ENCODE assay signal across 21 cellular contexts in genomic region chr14:92461891-92462290, GRCh38. TPM values are rescaled to one million over a fixed set of nuclear protein-coding genes. Genes with fewer than 3 reads are reported as not detected.
DNase-seq lines count a peak whose midpoint lies in the region; ATAC-seq and TF ChIP-seq lines count a peak whose summit lies in the region.
"Had no signal": no experiment of that assay in that cellular context is flagged by ENCODE, and none has a peak within 500 bp of the region (broad histone marks: within the 10 kb centered on the region; RNA-seq: fewer than 3 reads in every experiment).

No MANE protein-coding gene starts in this region.

- H3K9me3 ChIP-seq in heart right ventricle: peaks cover 0 to 5% (median 2%) of the 10 kb centered on the region in 11 donors
- no peaks in the 10 kb centered on the region for H3K9me3 ChIP-seq in transverse colon
- H3K9me3 ChIP-seq: upper lobe of right lung had no signal

- H3K27ac ChIP-seq in heart right ventricle (peak overlapping the region in 9 of 10 donors; percentile 78 to 94 (median 86)), transverse colon (peak overlapping the region in 1 of 4 donors; percentile 19)

- H3K4me3 ChIP-seq in heart right ventricle: peak overlapping the region in 2 of 10 donors; percentile 20 to 30
- H3K4me3 ChIP-seq in transverse colon: no peak overlapping the region
- H3K4me3 ChIP-seq: A549, GM23338, upper lobe of right lung had no signal

- peaks cover 11 to 53% (median 41%) of the 10 kb centered on the region in 9 donors for H3K4me1 ChIP-seq in heart right ventricle
- peaks cover 0 to 8% (median 2%) of the 10 kb centered on the region in 4 donors for H3K4me1 ChIP-seq in transverse colon
- H3K4me1 ChIP-seq: A549 had no signal

- no peaks in the 10 kb centered on the region for H3K9me3 Mint-ChIP-seq in dendritic cell treated with granulocyte-macrophage colony-stimulating factor and Interleukin-4, amounts not matched to agents 40 ng/mL and 50 ng/mL, for 4 days
- H3K9me3 Mint-ChIP-seq in natural killer cell: no peaks in the 10 kb centered on the region
- H3K9me3 Mint-ChIP-seq: activated T-helper 17 cell treated with anti-CD3 and anti-CD28 coated beads, Interleukin-2, amount 50 U/mL, for 72 hours; GM23338; nephron progenitor cell had no signal

- in situ Hi-C loops in transverse colon (cut with MboI; ENCODE audit: low pct_ligation_motif_present in 1 of 4, low pct_unique_long_range_greater_than_20kb in 1 of 4, low sequenced_read_pairs in 3 of 4): loop anchor here in 1 of 4 donors (25.0 kb wide), 1 partner anchor 325 kb away; no protein-coding TSS in a partner anchor

- TF ChIP-seq EP300 in transverse colon (IDR thresholded peaks at IDR 0.05; ENCODE audit: low read depth): no peak

- peak overlapping the region; percentile 77 for H3K4me3 Mint-ChIP-seq in dendritic cell treated with granulocyte-macrophage colony-stimulating factor and Interleukin-4, amounts not matched to agents 40 ng/mL and 50 ng/mL, for 4 days
- no peak overlapping the region for H3K4me3 Mint-ChIP-seq in natural killer cell
- H3K4me3 Mint-ChIP-seq: activated naive CD8-positive, alpha-beta T cell; GM23338; nephron progenitor cell had no signal

- H3K36me3 ChIP-seq in heart right ventricle (no peaks in the 10 kb centered on the region), transverse colon (no peaks in the 10 kb centered on the region)
- H3K36me3 ChIP-seq: esophagus muscularis mucosa, upper lobe of right lung had no signal

- peaks cover 78% of the 10 kb centered on the region for H3K4me1 Mint-ChIP-seq in dendritic cell treated with granulocyte-macrophage colony-stimulating factor and Interleukin-4, amounts not matched to agents 40 ng/mL and 50 ng/mL, for 4 days (ENCODE audit: low read depth)
- peaks cover 21 to 45% of the 10 kb centered on the region in 2 donors for H3K4me1 Mint-ChIP-seq in natural killer cell

- intact Hi-C loops in heart right ventricle (cut with DNase I) (loop anchor here in 4 of 10 donors (2.0 to 10.0 kb wide), 6 partner anchors 50 to 223 kb away; partner anchors contain the start of gene RIN3 (in 1 of the 4)), Right ventricle myocardium inferior (cut with DNase I) (no loop called here), natural killer cell (cut with micrococcal nuclease) (loop anchor here (2.0 to 10.0 kb wide), 3 partner anchors 55 to 223 kb away; no protein-coding TSS in a partner anchor), transverse colon (cut with DNase I; ENCODE audit: low total_unique reads) (no loop called here)
- intact Hi-C loops in dendritic cell treated with granulocyte-macrophage colony-stimulating factor and Interleukin-4, amounts not matched to agents 40 ng/mL and 50 ng/mL, for 4 days (cut with micrococcal nuclease): loop anchor here (5.0 to 10.0 kb wide), 3 partner anchors 50 to 193 kb away; partner anchors contain the start of gene RIN3

- H3K27me3 ChIP-seq in heart right ventricle (peaks cover 0 to 7% (median 0%) of the 10 kb centered on the region in 7 donors), transverse colon (no peaks in the 10 kb centered on the region)
- H3K27me3 ChIP-seq: esophagus muscularis mucosa, upper lobe of right lung had no signal

- no peaks in the 10 kb centered on the region for H3K27me3 Mint-ChIP-seq in dendritic cell treated with granulocyte-macrophage colony-stimulating factor and Interleukin-4, amounts not matched to agents 40 ng/mL and 50 ng/mL, for 4 days
- no peaks in the 10 kb centered on the region for H3K27me3 Mint-ChIP-seq in natural killer cell (ENCODE audit: low read depth in 2 of 2)
- H3K27me3 Mint-ChIP-seq: activated naive CD8-positive, alpha-beta T cell had no signal

- whole genome bisulfite sequencing in heart right ventricle, 2 donors: 85 to 86% methylated on average over 7 of the region's 7 CpGs
- WGBS in transverse colon (ENCODE audit: low coverage in 1 of 2), 2 donors: 63 to 89% methylated on average over 1 to 7 of the region's 7 CpGs

- TF ChIP-seq POLR2A in transverse colon (IDR thresholded peaks at IDR 0.05): no peak

- ATAC-seq in heart right ventricle (no peak), Right ventricle myocardium inferior (no peak), natural killer cell (no peak)
- ATAC-seq: A549, GM23338 had no signal

- DNase-seq in heart right ventricle: no peak
- no peak for DNase-seq in Right ventricle myocardium inferior (ENCODE audit: missing footprints)
- no peak for DNase-seq in natural killer cell
- DNase-seq in transverse colon: peak; percentile 1
- no peak for DNase-seq in iPS-NIHi11 (ENCODE audit: low spot score)
- no peak for DNase-seq in HT-29 (ENCODE audit: low spot score)
- DNase-seq in activated CD4-positive, alpha-beta T cell treated with anti-CD3 and anti-CD28 coated beads, Interleukin-2, amount 50 U/mL, for 1 hour: no peak
- DNase-seq: midbrain; NCI-H1105; NCI-H2081 treated with DMSO at 0.1 percent for 48 hours; nephron progenitor cell; SHP77; stimulated activated CD4-positive, alpha-beta T cell treated with anti-CD3 and anti-CD28 coated beads, Interleukin-1b, Interleukin-23, amount 100 ng/mL, for 48 hours; stimulated activated naive CD4-positive, alpha-beta T cell; upper lobe of right lung had no signal

- TF ChIP-seq CTCF in heart right ventricle (IDR thresholded peaks at IDR 0.05) (no peak), natural killer cell (IDR thresholded peaks at IDR 0.05) (no peak), transverse colon (IDR thresholded peaks at IDR 0.05) (no peak)

- H3K27ac Mint-ChIP-seq in dendritic cell treated with granulocyte-macrophage colony-stimulating factor and Interleukin-4, amounts not matched to agents 40 ng/mL and 50 ng/mL, for 4 days: peak overlapping the region; percentile 87
- H3K27ac Mint-ChIP-seq in natural killer cell: peak overlapping the region; percentile 85 to 91
- H3K27ac Mint-ChIP-seq: activated naive CD8-positive, alpha-beta T cell; activated T-helper 17 cell treated with anti-CD3 and anti-CD28 coated beads, Interleukin-2, amount 50 U/mL, for 72 hours; GM23338; nephron progenitor cell had no signal

- peaks cover 16% of the 10 kb centered on the region for H3K36me3 Mint-ChIP-seq in dendritic cell treated with granulocyte-macrophage colony-stimulating factor and Interleukin-4, amounts not matched to agents 40 ng/mL and 50 ng/mL, for 4 days (ENCODE audit: low read depth)
- peaks cover 1% of the 10 kb centered on the region for H3K36me3 Mint-ChIP-seq in natural killer cell
- H3K36me3 Mint-ChIP-seq: activated naive CD8-positive, alpha-beta T cell had no signal

RNA-seq across cellular contexts. Expression of gene RIN3, which starts 51.7 kb away (rescaled TPM):
- 10 to 100 TPM in 8 of 10 donors, 1 to 10 TPM in 2; 9.4 to 24.0 (median 12.7) TPM for total RNA-seq in heart right ventricle
- 1 to 10 TPM; 7.2 to 9.0 TPM for polyA plus RNA-seq in heart right ventricle
- total RNA-seq in Right ventricle myocardium inferior: 13.0 TPM
- total RNA-seq in natural killer cell: 100 to 1,000 TPM; 248 to 289 (median 282) TPM
- total RNA-seq in transverse colon: 10 to 100 TPM; 16.2 to 24.3 (median 20.7) TPM
- total RNA-seq in HT-29 (2014; rRNA removed; shearing (Covaris generic)): not detected in 2 replicates

Comparison
In these comparisons a context has a peak if more than half of its experiments do, and no peak if none do; other contexts are left out.
1. RNA of gene RIN3, which starts 51.7 kb away (total RNA-seq): 248 to 289 TPM in natural killer cell, 16.2 to 24.3 TPM in transverse colon, 9.4 to 24.0 TPM in heart right ventricle and 13.0 TPM in Right ventricle myocardium inferior (single experiment); not detected in HT-29; every median in the first group is over 10 times any median in the second.
2. intact Hi-C loops: an anchor here in dendritic cell treated with granulocyte-macrophage colony-stimulating factor and Interleukin-4, amounts not matched to agents 40 ng/mL and 50 ng/mL, for 4 days (5.0 to 10.0 kb wide) and natural killer cell (2.0 to 10.0 kb wide); none called in Right ventricle myocardium inferior and transverse colon.